ENCODE assay signal across 7 cellular contexts in genomic region chr5:177545487-177546261, GRCh38. TPM values are rescaled to one million over a fixed set of nuclear protein-coding genes. Genes with fewer than 3 reads are reported as not detected.
DNase-seq lines count a peak whose midpoint lies in the region; ATAC-seq and TF ChIP-seq lines count a peak whose summit lies in the region.
"Had no signal": no experiment of that assay in that cellular context is flagged by ENCODE, and none has a peak within 500 bp of the region (broad histone marks: within the 10 kb centered on the region; RNA-seq: fewer than 3 reads in every experiment).

No MANE protein-coding gene starts in this region.

- DNase-seq in NCI-H2107 treated with DMSO at 0.1 percent for 48 hours (lab: John Stamatoyannopoulos, UW; ENCODE audit: unreplicated experiment) (peak; percentile 26), NCI-H2107 (lab: John Stamatoyannopoulos, UW) (no peak), fibroblast of the aortic adventitia (ENCODE audit: low read depth) (peak; percentile 97), thoracic aorta (ENCODE audit: low spot score) (peak; percentile 65), NCI-H187 (lab: John Stamatoyannopoulos, UW) (no peak)

- no peaks in the 10 kb centered on the region for H3K36me3 ChIP-seq in thoracic aorta

- H3K4me3 ChIP-seq in fibroblast of the aortic adventitia (ENCODE audit: low read depth, low read length): no peak overlapping the region
- H3K4me3 ChIP-seq in thoracic aorta: no peak overlapping the region

- peak overlapping the region; percentile 81 to 90 for H3K27ac ChIP-seq in thoracic aorta
- H3K27ac ChIP-seq: 22Rv1 had no signal

- TF ChIP-seq CTCF in fibroblast of the aortic adventitia (IDR thresholded peaks at IDR 0.05; ENCODE audit: insufficient read depth, low read length) (no peak), thoracic aorta (IDR thresholded peaks at IDR 0.05) (no peak)

- H3K27me3 ChIP-seq in thoracic aorta (replicated peaks; ENCODE audit: insufficient read depth): no peaks in the 10 kb centered on the region

- H3K4me1 ChIP-seq in thoracic aorta (ENCODE audit: control insufficient read depth in 1 of 2, low read depth in 2 of 2): peaks cover 37 to 88% of the 10 kb centered on the region in 2 donors

- ATAC-seq in thoracic aorta (ENCODE audit: insufficient number of reproducible peaks, low FRiP score, low read depth): peak; percentile 89
- ATAC-seq in HG02642 (IDR thresholded peaks at IDR 0.05; ENCODE audit: poor library complexity, unreplicated experiment): no peak

- H3K9me3 ChIP-seq in thoracic aorta: no peaks in the 10 kb centered on the region

RNA-seq across cellular contexts. Expression of gene FAM193B, which starts 8.7 kb away (rescaled TPM):
- 13.7 and 20.2 TPM in 2 replicates for total RNA-seq in fibroblast of the aortic adventitia (ENCODE audit: low replicate concordance)
- 100 to 1,000 TPM in 1 of 2 donors, 10 to 100 TPM in 1; 76.6 to 103 TPM for total RNA-seq in thoracic aorta

RNA-seq across cellular contexts. Expression of gene DDX41, which starts 28.9 kb away (rescaled TPM):
- total RNA-seq in fibroblast of the aortic adventitia (ENCODE audit: low replicate concordance) (58.5 and 138 TPM in 2 replicates), thoracic aorta (100 to 1,000 TPM in 1 of 2 donors, 10 to 100 TPM in 1; 53.7 to 138 TPM)

RNA-seq across cellular contexts. Expression of gene DOK3, which starts 36.0 kb away (rescaled TPM):
- total RNA-seq in fibroblast of the aortic adventitia (ENCODE audit: low replicate concordance) (0.99 and 1.3 TPM in 2 replicates), thoracic aorta (10 to 100 TPM; 20.5 to 35.6 TPM)

RNA-seq across cellular contexts. Expression of gene TMED9, which starts 46.3 kb away (rescaled TPM):
- total RNA-seq in fibroblast of the aortic adventitia (ENCODE audit: low replicate concordance) (40.9 and 90.7 TPM in 2 replicates), thoracic aorta (100 to 1,000 TPM; 103 to 119 TPM)

RNA-seq across cellular contexts. Expression of gene PDLIM7, which starts 48.3 kb away (rescaled TPM):
- 13.7 and 91.4 TPM in 2 replicates for total RNA-seq in fibroblast of the aortic adventitia (ENCODE audit: low replicate concordance)
- total RNA-seq in thoracic aorta: 100 to 1,000 TPM; 626 to 891 TPM

Comparison
In these comparisons a context has a peak if more than half of its experiments do, and no peak if none do; other contexts are left out.
1. DNase-seq: peak in NCI-H2107 treated with DMSO at 0.1 percent for 48 hours (single experiment), fibroblast of the aortic adventitia (single experiment) and thoracic aorta (single experiment); none in NCI-H2107 (single experiment) and NCI-H187 (0 of 2).